In genomic region chr18:58671941-58672565, GRCh38 we compare ENCODE assay signal across 8 cellular contexts. TPM values are rescaled to one million over a fixed set of nuclear protein-coding genes. Genes with fewer than 3 reads are reported as not detected.
DNase-seq lines count a peak whose midpoint lies in the region; ATAC-seq and TF ChIP-seq lines count a peak whose summit lies in the region.

No MANE protein-coding gene starts in this region.

- H3K4me1 ChIP-seq in foreskin keratinocyte = peaks cover 30% of the 10 kb centered on the region

- no peaks in the 10 kb centered on the region for H3K9me3 ChIP-seq in WERI-Rb-1 (ENCODE audit: severe bottlenecking)

- peak; percentile 49 for DNase-seq in AG08396 (ENCODE audit: low spot score)
- no peak for DNase-seq in WERI-Rb-1
- DNase-seq in foreskin keratinocyte = peak in 1 of 2 donors; percentile 68
- peak; percentile 24 for DNase-seq in omental fat pad (ENCODE audit: low spot score)
- DNase-seq in NCI-H2227 (lab: John Stamatoyannopoulos, UW; ENCODE audit: unreplicated experiment) = no peak
- no peak for DNase-seq in GM10266 (ENCODE audit: extremely low spot score)

- no peak for TF ChIP-seq CTCF in WERI-Rb-1 (IDR thresholded peaks at IDR 0.05; ENCODE audit: low read depth, low read length)
- no peak for TF ChIP-seq CTCF in foreskin keratinocyte (conservative IDR thresholded peaks at IDR 0.05)
- TF ChIP-seq CTCF in omental fat pad (IDR thresholded peaks at IDR 0.05) = no peak
- TF ChIP-seq CTCF in GM10266 (IDR thresholded peaks at IDR 0.05; ENCODE audit: control insufficient read depth, insufficient read depth, low read depth, missing control alignments) = no peak

- H3K27me3 ChIP-seq in WERI-Rb-1 (ENCODE audit: insufficient read depth, low read depth, severe bottlenecking) (no peaks in the 10 kb centered on the region), foreskin keratinocyte (no peaks in the 10 kb centered on the region)

- no peaks in the 10 kb centered on the region for H3K36me3 ChIP-seq in WERI-Rb-1

- ATAC-seq in GM18868 (IDR thresholded peaks at IDR 0.05; ENCODE audit: unreplicated experiment) (peak; percentile 22), HG03520 (IDR thresholded peaks at IDR 0.05; ENCODE audit: unreplicated experiment) (peak; percentile 23), foreskin keratinocyte (peak; percentile 16), omental fat pad (ENCODE audit: low FRiP score) (peak; percentile 68)

- peak overlapping the region; percentile 78 for H3K27ac ChIP-seq in WERI-Rb-1
- peak overlapping the region; percentile 86 for H3K27ac ChIP-seq in foreskin keratinocyte

- peak overlapping the region; percentile 55 for H3K4me3 ChIP-seq in WERI-Rb-1 (ENCODE audit: low read depth, low read length)

RNA-seq across cellular contexts. Expression of gene MALT1, which starts 0.8 kb away (rescaled TPM):
- total RNA-seq in foreskin keratinocyte (28.4 and 31.6 TPM in 2 replicates), omental fat pad (10 to 100 TPM; 18.5 to 45.6 (median 30.1) TPM)
- polyA plus RNA-seq in foreskin keratinocyte = 11.0 and 13.0 TPM in 2 replicates

RNA-seq across cellular contexts. Expression of gene ALPK2, which starts 43.2 kb away (rescaled TPM):
- total RNA-seq in foreskin keratinocyte (0.07 and 0.27 TPM in 2 replicates), omental fat pad (under 1 TPM in 3 of 4 donors, not detected in 1; 0.13 to 0.74 (median 0.24) TPM)
- polyA plus RNA-seq in foreskin keratinocyte = 0.02 TPM in 2 replicates

Comparison
In these comparisons a context has a peak if more than half of its experiments do, and no peak if none do; other contexts are left out.
1. DNase-seq: peak in AG08396 (single experiment) and omental fat pad (single experiment); none in WERI-Rb-1 (single experiment), NCI-H2227 (single experiment) and GM10266 (single experiment).
2. ATAC-seq: peak in every context shown above with its lines; median percentile 68 in omental fat pad; 23 in HG03520; 22 in GM18868; 16 in foreskin keratinocyte.